ENCODE assay signal across 1 cellular context in the genomic region with DNA sequence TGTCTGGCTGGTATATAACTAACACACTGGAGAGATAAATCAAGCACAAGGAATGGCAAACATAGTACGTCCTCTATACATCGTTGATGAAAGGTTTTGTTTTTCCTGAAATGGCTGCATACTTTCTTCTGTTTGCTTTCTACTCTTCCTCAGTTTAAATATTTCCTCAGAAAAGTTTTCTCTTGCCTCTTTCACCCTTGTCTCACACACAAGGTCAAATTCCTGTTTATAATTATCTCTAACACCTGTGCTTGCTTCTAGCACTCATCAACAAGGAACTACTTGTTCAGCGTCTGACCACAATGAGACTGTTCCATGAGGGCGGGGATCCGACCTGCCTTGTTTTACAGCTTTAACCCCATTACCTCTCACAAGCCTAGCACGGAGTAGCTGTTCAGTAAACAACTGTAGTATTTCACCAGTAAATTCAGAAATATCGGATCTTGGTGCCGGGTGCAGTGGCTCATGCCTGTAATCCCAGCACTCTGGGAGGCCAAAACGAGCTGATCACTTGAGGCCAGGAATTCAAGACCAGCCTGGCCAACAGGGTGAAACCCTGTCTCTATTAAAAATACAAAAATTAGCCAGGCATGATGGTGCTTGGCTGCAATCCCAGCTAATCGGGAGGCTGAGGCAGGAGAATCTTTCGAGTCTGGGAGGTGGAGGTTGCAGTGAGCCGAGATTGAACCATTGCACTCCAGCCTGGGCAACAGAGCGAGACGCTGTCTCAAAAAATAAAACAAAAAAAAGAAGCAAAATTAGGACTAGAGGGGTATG.
TF ChIP-seq lines count a peak whose summit lies in the region.

No MANE protein-coding gene starts in this region.

TF ChIP-seq in GM12878, 131 proteins besides CTCF, POLR2A, EP300 and RAD21:
- TF ChIP-seq JUND (IDR thresholded peaks at IDR 0.05; ENCODE audit: low read depth, low read length): no peak
- TF ChIP-seq RAD51 (IDR thresholded peaks at IDR 0.05): no peak
- TF ChIP-seq E2F8 (IDR thresholded peaks at IDR 0.05; ENCODE audit: low read depth, partially characterized antibody): no peak
- no peak for TF ChIP-seq ZNF622 (IDR thresholded peaks at IDR 0.05)
- 0 out of 2 replicates have a peak, but pooled peaks have one; percentile 12 for TF ChIP-seq RUNX3 (IDR thresholded peaks at IDR 0.05; ENCODE audit: low read length)
- TF ChIP-seq, protein P1, sequence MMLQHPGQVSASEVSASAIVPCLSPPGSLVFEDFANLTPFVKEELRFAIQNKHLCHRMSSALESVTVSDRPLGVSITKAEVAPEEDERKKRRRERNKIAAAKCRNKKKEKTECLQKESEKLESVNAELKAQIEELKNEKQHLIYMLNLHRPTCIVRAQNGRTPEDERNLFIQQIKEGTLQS (IDR thresholded peaks at IDR 0.05; ENCODE audit: borderline replicate concordance, extremely low read depth, low read depth, low read length): no peak
- no peak for TF ChIP-seq ZZZ3 (IDR thresholded peaks at IDR 0.05; ENCODE audit: control insufficient read depth, insufficient read length, low read depth)
- TF ChIP-seq, protein P2, sequence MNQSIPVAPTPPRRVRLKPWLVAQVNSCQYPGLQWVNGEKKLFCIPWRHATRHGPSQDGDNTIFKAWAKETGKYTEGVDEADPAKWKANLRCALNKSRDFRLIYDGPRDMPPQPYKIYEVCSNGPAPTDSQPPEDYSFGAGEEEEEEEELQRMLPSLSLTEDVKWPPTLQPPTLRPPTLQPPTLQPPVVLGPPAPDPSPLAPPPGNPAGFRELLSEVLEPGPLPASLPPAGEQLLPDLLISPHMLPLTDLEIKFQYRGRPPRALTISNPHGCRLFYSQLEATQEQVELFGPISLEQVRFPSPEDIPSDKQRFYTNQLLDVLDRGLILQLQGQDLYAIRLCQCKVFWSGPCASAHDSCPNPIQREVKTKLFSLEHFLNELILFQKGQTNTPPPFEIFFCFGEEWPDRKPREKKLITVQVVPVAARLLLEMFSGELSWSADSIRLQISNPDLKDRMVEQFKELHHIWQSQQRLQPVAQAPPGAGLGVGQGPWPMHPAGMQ (IDR thresholded peaks at IDR 0.05; ENCODE audit: borderline replicate concordance): no peak
